Comparison of ENCODE assay signal across 8 cellular contexts in genomic region chr11:41201156-41201555, GRCh38.
DNase-seq lines count a peak whose midpoint lies in the region; ATAC-seq and TF ChIP-seq lines count a peak whose summit lies in the region.

No MANE protein-coding gene starts in this region.

- ATAC-seq in GM19463 (IDR thresholded peaks at IDR 0.05; ENCODE audit: unreplicated experiment) (no peak), GM19324 (IDR thresholded peaks at IDR 0.05; ENCODE audit: low FRiP score, unreplicated experiment) (no peak)

- H3K4me3 ChIP-seq in KMS-11 (IDR thresholded peaks at IDR 0.05; ENCODE audit: insufficient read depth, low read depth, low read length), result no peak overlapping the region
- H3K4me3 ChIP-seq in kidney epithelial cell (ENCODE audit: low read depth, low read length), result no peak overlapping the region

- H2AFZ ChIP-seq in KMS-11 (ENCODE audit: low read depth), result no peak overlapping the region

- H3K27ac ChIP-seq in KMS-11, result no peak overlapping the region

- peak; percentile 16 to 21 for DNase-seq in activated T-cell treated with anti-CD3 and anti-CD28 coated beads, Interleukin-2, amount 50 U/mL, for 48 hours
- DNase-seq in activated T-cell treated with anti-CD3 and anti-CD28 coated beads for 4 hours (no peak), SW480 (ENCODE audit: low spot score) (peak; percentile 42), kidney epithelial cell (ENCODE audit: low read depth) (no peak)
- DNase-seq in activated effector memory CD4-positive, alpha-beta T cell treated with Interleukin-2 at 50 U/mL for 16 hours, result no peak

- no peak overlapping the region for H3K4me2 ChIP-seq in KMS-11

- no peak overlapping the region for H3K9ac ChIP-seq in KMS-11

- TF ChIP-seq CTCF in KMS-11 (conservative IDR thresholded peaks at IDR 0.05; ENCODE audit: low read depth, low read length) (peak; percentile 67), kidney epithelial cell (IDR thresholded peaks at IDR 0.05; ENCODE audit: insufficient read depth, low read length, poor library complexity, severe bottlenecking) (peak; percentile 69)

- H3K27me3 ChIP-seq in KMS-11 (ENCODE audit: insufficient read depth, low read depth), result no peaks in the 10 kb centered on the region
- H3K27me3 ChIP-seq in kidney epithelial cell (ENCODE audit: control insufficient read depth, insufficient read depth, low read length), result no peaks in the 10 kb centered on the region

- H3K79me2 ChIP-seq in KMS-11 (ENCODE audit: insufficient read depth, low read depth), result no peaks in the 10 kb centered on the region

- H4K20me1 ChIP-seq in KMS-11 (ENCODE audit: insufficient read depth), result no peaks in the 10 kb centered on the region

- H3K36me3 ChIP-seq in KMS-11 (ENCODE audit: insufficient read depth), result no peaks in the 10 kb centered on the region
- no peaks in the 10 kb centered on the region for H3K36me3 ChIP-seq in kidney epithelial cell (ENCODE audit: control insufficient read depth, insufficient read depth, low read length)

- no peaks in the 10 kb centered on the region for H3K4me1 ChIP-seq in KMS-11 (ENCODE audit: low read depth, poor library complexity, severe bottlenecking)

Comparison
In these comparisons a context has a peak if more than half of its experiments do, and no peak if none do; other contexts are left out.
1. DNase-seq: peak in activated T-cell treated with anti-CD3 and anti-CD28 coated beads, Interleukin-2, amount 50 U/mL, for 48 hours (2 of 2) and SW480 (single experiment); none in activated T-cell treated with anti-CD3 and anti-CD28 coated beads for 4 hours (single experiment), kidney epithelial cell (single experiment) and activated effector memory CD4-positive, alpha-beta T cell treated with Interleukin-2 at 50 U/mL for 16 hours (single experiment).